Comparison of ENCODE assay signal across 8 cellular contexts in genomic region chr15:39801641-39802309, GRCh38. TPM values are rescaled to one million over a fixed set of nuclear protein-coding genes. Genes with fewer than 3 reads are reported as not detected.
DNase-seq lines count a peak whose midpoint lies in the region; ATAC-seq and TF ChIP-seq lines count a peak whose summit lies in the region.

No MANE protein-coding gene starts in this region.

- H3K4me1 Mint-ChIP-seq in glutamatergic neuron (ENCODE audit: low read depth, unreplicated experiment): no peaks in the 10 kb centered on the region

- ATAC-seq in HG02571 (IDR thresholded peaks at IDR 0.05; ENCODE audit: unreplicated experiment): peak; percentile 62

- no peak overlapping the region for H3K27ac Mint-ChIP-seq in glutamatergic neuron (ENCODE audit: unreplicated experiment)

- peaks cover 1% of the 10 kb centered on the region for H3K27me3 Mint-ChIP-seq in glutamatergic neuron (ENCODE audit: unreplicated experiment)

- H3K36me3 Mint-ChIP-seq in glutamatergic neuron (ENCODE audit: unreplicated experiment): no peaks in the 10 kb centered on the region

- no peaks in the 10 kb centered on the region for H3K9me3 Mint-ChIP-seq in glutamatergic neuron (ENCODE audit: unreplicated experiment)

- no peak overlapping the region for H3K4me3 Mint-ChIP-seq in glutamatergic neuron (ENCODE audit: unreplicated experiment)

- peak; percentile 20 for DNase-seq in activated T-cell treated with anti-CD3 and anti-CD28 coated beads, Interleukin-2, amount 50 U/mL, for 1 hour
- DNase-seq in activated T-cell treated with anti-CD3 and anti-CD28 coated beads for 4 hours (no peak), RKO (ENCODE audit: low spot score) (peak; percentile 24), glutamatergic neuron (peak; percentile 29), pons (ENCODE audit: low spot score) (no peak), GM19238 (ENCODE audit: insufficient read length, low spot score) (no peak), ecto neural progenitor cell (ENCODE audit: low spot score) (no peak)

- TF ChIP-seq CTCF in glutamatergic neuron (IDR thresholded peaks at IDR 0.05; ENCODE audit: partially characterized antibody, unreplicated experiment): peak; percentile 52

RNA-seq across cellular contexts. Expression of gene FSIP1, which starts 19.1 kb away (rescaled TPM):
- total RNA-seq in glutamatergic neuron (ENCODE audit: unreplicated experiment): 1.5 TPM

Comparison
In these comparisons a context has a peak if more than half of its experiments do, and no peak if none do; other contexts are left out.
1. DNase-seq: peak in activated T-cell treated with anti-CD3 and anti-CD28 coated beads, Interleukin-2, amount 50 U/mL, for 1 hour (single experiment), RKO (single experiment) and glutamatergic neuron (single experiment); none in activated T-cell treated with anti-CD3 and anti-CD28 coated beads for 4 hours (single experiment), pons (single experiment), GM19238 (single experiment) and ecto neural progenitor cell (single experiment).